ENCODE assay signal across 8 cellular contexts in genomic region chr3:50358927-50359759, GRCh38. TPM values are rescaled to one million over a fixed set of nuclear protein-coding genes. Genes with fewer than 3 reads are reported as not detected.
A peak's percentile ranks its signal among the peaks of the same experiment; 100 is the strongest.
DNase-seq lines count a peak whose midpoint lies in the region; TF ChIP-seq lines count a peak whose summit lies in the region.

A gene with protein sequence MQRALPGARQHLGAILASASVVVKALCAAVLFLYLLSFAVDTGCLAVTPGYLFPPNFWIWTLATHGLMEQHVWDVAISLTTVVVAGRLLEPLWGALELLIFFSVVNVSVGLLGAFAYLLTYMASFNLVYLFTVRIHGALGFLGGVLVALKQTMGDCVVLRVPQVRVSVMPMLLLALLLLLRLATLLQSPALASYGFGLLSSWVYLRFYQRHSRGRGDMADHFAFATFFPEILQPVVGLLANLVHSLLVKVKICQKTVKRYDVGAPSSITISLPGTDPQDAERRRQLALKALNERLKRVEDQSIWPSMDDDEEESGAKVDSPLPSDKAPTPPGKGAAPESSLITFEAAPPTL (minus strand): TSS chr3:50359521. CDS start chr3:50359063, 458 bp downstream.

- H3K4me3 ChIP-seq in HFF-Myc (replicated peaks; ENCODE audit: low read depth, low read length) (peak within 1 kb of the TSS; percentile 85), neuron (ENCODE audit: low read length) (peak within 1 kb of the TSS; percentile 80), subcutaneous abdominal adipose tissue (ENCODE audit: low read depth in 1 of 5, low read length in 5 of 5) (peak within 1 kb of the TSS; percentile 58 to 89 (median 81))

- DNase-seq in GM03348 (ENCODE audit: low spot score) (peak; percentile 99), HFF-Myc (ENCODE audit: extremely low read depth, low read depth) (peak; percentile 96), NAMALWA (ENCODE audit: low spot score) (peak; percentile 95), SK-N-DZ (ENCODE audit: low spot score) (peak; percentile 97), foreskin melanocyte (peak; percentile 97)
- peak; percentile 98 for DNase-seq in activated naive CD4-positive, alpha-beta T cell treated with anti-CD3 and anti-CD28 coated beads for 36 hours

- H3K27me3 ChIP-seq in neuron (ENCODE audit: insufficient read depth, low read length): peaks cover 7% of the 10 kb centered on the region
- H3K27me3 ChIP-seq in subcutaneous abdominal adipose tissue (ENCODE audit: control insufficient read depth in 5 of 5, insufficient read depth in 4 of 5, low read length in 5 of 5): no peaks in the 10 kb centered on the region

- peaks cover 16% of the 10 kb centered on the region for H3K36me3 Mint-ChIP-seq in activated naive CD4-positive, alpha-beta T cell treated with anti-CD3 and anti-CD28 coated beads for 36 hours (ENCODE audit: low read depth)

- H3K36me3 ChIP-seq in neuron (ENCODE audit: insufficient read depth, low read length): peaks cover 30% of the 10 kb centered on the region
- peaks cover 0 to 33% (median 26%) of the 10 kb centered on the region in 5 donors for H3K36me3 ChIP-seq in subcutaneous abdominal adipose tissue (ENCODE audit: control insufficient read depth in 5 of 5, insufficient read depth in 5 of 5, low read length in 5 of 5)

- peak within 1 kb of the TSS; percentile 90 for H3K27ac ChIP-seq in subcutaneous abdominal adipose tissue (ENCODE audit: low read depth, low read length)

- intact Hi-C loops in activated naive CD4-positive, alpha-beta T cell treated with anti-CD3 and anti-CD28 coated beads for 36 hours (cut with micrococcal nuclease): loop anchor here (1.0 to 10.0 kb wide), 9 partner anchors 8 to 1026 kb away; partner anchors contain the start of genes C3orf18, GNAI2, HYAL3 and IFRD2

- peak within 1 kb of the TSS; percentile 89 for H3K27ac Mint-ChIP-seq in activated naive CD4-positive, alpha-beta T cell treated with anti-CD3 and anti-CD28 coated beads for 36 hours

- H3K4me1 Mint-ChIP-seq in activated naive CD4-positive, alpha-beta T cell treated with anti-CD3 and anti-CD28 coated beads for 36 hours (ENCODE audit: low read depth): peaks cover 43% of the 10 kb centered on the region

- H3K4me3 Mint-ChIP-seq in activated naive CD4-positive, alpha-beta T cell treated with anti-CD3 and anti-CD28 coated beads for 36 hours: peak within 1 kb of the TSS; percentile 97

- CTCF ChIA-PET in activated naive CD4-positive, alpha-beta T cell treated with anti-CD3 and anti-CD28 coated beads for 36 hours (lab: Charles Lee): no interaction called here

- peak within 1 kb of the TSS; percentile 80 to 100 (median 97) for H3K9ac ChIP-seq in subcutaneous abdominal adipose tissue (ENCODE audit: low read length in 5 of 5)

- peaks cover 30% of the 10 kb centered on the region for H3K4me1 ChIP-seq in neuron (ENCODE audit: insufficient read depth, low read length)
- H3K4me1 ChIP-seq in subcutaneous abdominal adipose tissue (ENCODE audit: control insufficient read depth in 5 of 5, insufficient read depth in 5 of 5, low read length in 5 of 5): peaks cover 26 to 44% (median 42%) of the 10 kb centered on the region in 5 donors

- no peaks in the 10 kb centered on the region for H3K9me3 ChIP-seq in neuron (ENCODE audit: low read length)
- no peaks in the 10 kb centered on the region for H3K9me3 ChIP-seq in subcutaneous abdominal adipose tissue (ENCODE audit: control insufficient read depth in 5 of 5, low read length in 5 of 5)

- H3K9me3 Mint-ChIP-seq in activated naive CD4-positive, alpha-beta T cell treated with anti-CD3 and anti-CD28 coated beads for 36 hours: no peaks in the 10 kb centered on the region

- no peak for TF ChIP-seq CTCF in HFF-Myc (IDR thresholded peaks at IDR 0.05; ENCODE audit: low read depth, low read length, missing control alignments)

- no peaks in the 10 kb centered on the region for H3K27me3 Mint-ChIP-seq in activated naive CD4-positive, alpha-beta T cell treated with anti-CD3 and anti-CD28 coated beads for 36 hours (ENCODE audit: low read depth)

- peak within 1 kb of the TSS; percentile 39 for H2AFZ ChIP-seq in neuron (ENCODE audit: low read depth, low read length)

RNA-seq across cellular contexts. Expression of the gene that starts here (rescaled TPM):
- 24.8 and 26.1 TPM in 2 replicates for polyA plus RNA-seq in SK-N-DZ (2014; cell fraction: cytosol; rRNA removed)
- polyA plus RNA-seq in SK-N-DZ (2014; cell fraction: nucleus; rRNA removed): 10.8 and 14.3 TPM in 2 replicates
- 10 to 100 TPM; 10.6 to 11.1 TPM for total RNA-seq in activated naive CD4-positive, alpha-beta T cell treated with anti-CD3 and anti-CD28 coated beads for 36 hours

Comparison
In these comparisons a context has a peak if more than half of its experiments do, and no peak if none do; other contexts are left out.
1. Peak in every context shown above with its lines: DNase-seq, H3K4me3 ChIP-seq and H3K27ac ChIP-seq.